Comparison of ENCODE assay signal across 21 cellular contexts in the genomic region with DNA sequence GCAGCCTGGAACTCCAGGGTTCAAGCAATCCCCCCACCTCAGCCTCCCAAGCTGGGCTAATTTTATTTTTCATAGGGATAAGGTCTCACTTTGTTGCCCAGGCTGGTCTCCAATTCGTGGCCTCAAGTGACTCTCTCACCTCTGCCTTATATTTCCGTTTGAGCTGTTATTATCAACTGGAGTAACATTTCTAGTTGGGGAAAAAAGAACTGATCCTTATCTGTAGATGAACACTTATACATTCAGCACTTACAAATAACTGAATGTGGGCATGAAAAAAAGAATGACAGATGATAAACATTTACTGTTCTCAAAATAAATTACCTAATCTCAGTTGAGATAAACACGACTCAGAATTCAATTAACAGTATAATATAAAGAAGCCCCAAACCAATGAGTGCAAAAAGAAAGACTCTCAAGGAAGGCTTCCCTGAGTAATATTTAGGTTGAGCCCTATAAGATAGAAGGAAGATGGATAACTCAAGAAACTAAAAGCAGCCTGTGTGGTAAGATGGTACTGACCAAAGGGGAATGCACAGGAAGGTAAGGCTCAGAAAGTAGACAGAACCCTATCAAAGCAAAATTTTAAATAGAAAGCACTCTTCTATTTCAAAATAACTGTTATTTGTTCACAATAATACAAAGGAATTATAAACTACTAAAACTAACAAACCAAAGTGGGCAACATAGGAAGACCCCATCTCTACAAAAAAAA. TPM values are rescaled to one million over a fixed set of nuclear protein-coding genes. Genes with fewer than 3 reads are reported as not detected.
DNase-seq lines count a peak whose midpoint lies in the region; ATAC-seq and TF ChIP-seq lines count a peak whose summit lies in the region.
"Had no signal": no experiment of that assay in that cellular context is flagged by ENCODE, and none has a peak within 500 bp of the region (broad histone marks: within the 10 kb centered on the region; RNA-seq: fewer than 3 reads in every experiment).

No MANE protein-coding gene starts in this region.

- H3K27me3 Mint-ChIP-seq in activated naive CD8-positive, alpha-beta T cell treated with anti-CD3 and anti-CD28 coated beads, Interleukin-2, amount 50 U/mL, for 24 hours = no peaks in the 10 kb centered on the region

- H3F3A ChIP-seq in SK-N-SH (replicated peaks; ENCODE audit: insufficient read depth) = no peaks in the 10 kb centered on the region

- H3K9me3 ChIP-seq in SK-N-SH (no peaks in the 10 kb centered on the region), parathyroid adenoma (ENCODE audit: control insufficient read depth, low read length) (no peaks in the 10 kb centered on the region)
- H3K9me3 ChIP-seq: upper lobe of right lung had no signal

- H3K27ac ChIP-seq in SK-N-SH (ENCODE audit: low read depth in 2 of 2, low read length in 1 of 2) (peak overlapping the region in 1 of 2 experiments; percentile 11; a peak in 1 of 4 replicates), parathyroid adenoma (no peak overlapping the region)
- H3K27ac ChIP-seq: 22Rv1, upper lobe of right lung, WERI-Rb-1 had no signal

- TF ChIP-seq CTCF in SK-N-SH (IDR thresholded peaks at IDR 0.05) (no peak), parathyroid adenoma (IDR thresholded peaks at IDR 0.05) (no peak)

- H3K4me3 ChIP-seq in SK-N-SH (ENCODE audit: low read depth in 2 of 2, low read length in 1 of 2) (no peak overlapping the region), parathyroid adenoma (ENCODE audit: low read depth, low read length) (no peak overlapping the region)
- H3K4me3 ChIP-seq: upper lobe of right lung had no signal

- no peak for TF ChIP-seq RAD21 in SK-N-SH (IDR thresholded peaks at IDR 0.05; ENCODE audit: low read length)

- WGBS in SK-N-SH (ENCODE audit: low lambda C conversion rate) = 26% methylated on average over 3 of the region's 3 CpGs

- ATAC-seq in SK-N-SH treated with all-trans-retinoic acid at 6 μM for 48 hours = no peak
- ATAC-seq in activated naive CD8-positive, alpha-beta T cell treated with anti-CD3 and anti-CD28 coated beads, Interleukin-2, amount 50 U/mL, for 24 hours = no peak
- ATAC-seq: Right ventricle myocardium inferior, upper lobe of right lung had no signal

- H3K4me3 Mint-ChIP-seq in activated naive CD8-positive, alpha-beta T cell treated with anti-CD3 and anti-CD28 coated beads, Interleukin-2, amount 50 U/mL, for 24 hours = no peak overlapping the region
- H3K4me3 Mint-ChIP-seq: H9 had no signal

- H3K27ac Mint-ChIP-seq in activated naive CD8-positive, alpha-beta T cell treated with anti-CD3 and anti-CD28 coated beads, Interleukin-2, amount 50 U/mL, for 24 hours = peak overlapping the region; percentile 14

- H3K27me3 ChIP-seq in SK-N-SH (ENCODE audit: insufficient read depth) = no peaks in the 10 kb centered on the region
- no peaks in the 10 kb centered on the region for H3K27me3 ChIP-seq in parathyroid adenoma (ENCODE audit: control insufficient read depth, insufficient read depth, low read length)
- H3K27me3 ChIP-seq: upper lobe of right lung had no signal

- H3K79me2 ChIP-seq in SK-N-SH (ENCODE audit: insufficient read depth) (peaks cover 97% of the 10 kb centered on the region), parathyroid adenoma (peaks cover 16% of the 10 kb centered on the region)

- peaks cover 34% of the 10 kb centered on the region for H3K36me3 Mint-ChIP-seq in activated naive CD8-positive, alpha-beta T cell treated with anti-CD3 and anti-CD28 coated beads, Interleukin-2, amount 50 U/mL, for 24 hours (ENCODE audit: low read depth)

- H3K9ac ChIP-seq in SK-N-SH (no peak overlapping the region), parathyroid adenoma (no peak overlapping the region)

- CTCF ChIA-PET in SK-N-SH (lab: Yijun Ruan, JAX) = interaction anchor here (0.8 kb wide), 1 partner anchor 12 kb away, joined by 3 read pairs; no protein-coding TSS in a partner anchor

- H3K4me2 ChIP-seq in SK-N-SH (no peak overlapping the region), parathyroid adenoma (ENCODE audit: low read length) (peak overlapping the region; percentile 37)

- H3K4me1 ChIP-seq in SK-N-SH (ENCODE audit: control insufficient read depth in 1 of 2, insufficient read depth in 2 of 2, low read depth in 1 of 2, low read length in 1 of 2) (peaks cover 0 to 7% of the 10 kb centered on the region in 2 experiments; a peak in 2 of 4 replicates), parathyroid adenoma (no peaks in the 10 kb centered on the region)

- H3K9me3 Mint-ChIP-seq in activated naive CD8-positive, alpha-beta T cell treated with anti-CD3 and anti-CD28 coated beads, Interleukin-2, amount 50 U/mL, for 24 hours = peaks cover 9% of the 10 kb centered on the region
- H3K9me3 Mint-ChIP-seq: H9 had no signal

- H3K36me3 ChIP-seq in SK-N-SH (replicated peaks in 1 of 2; ENCODE audit: control insufficient read depth in 1 of 2, insufficient read depth in 2 of 2, low read length in 1 of 2) = peaks cover 0 to 16% of the 10 kb centered on the region in 2 experiments
- no peaks in the 10 kb centered on the region for H3K36me3 ChIP-seq in parathyroid adenoma (ENCODE audit: control insufficient read depth, insufficient read depth, low read length)
- H3K36me3 ChIP-seq: upper lobe of right lung had no signal

- TF ChIP-seq EP300 in SK-N-SH (IDR thresholded peaks at IDR 0.05; ENCODE audit: borderline replicate concordance in 1 of 2, low read depth in 1 of 2, low read length in 1 of 2) = no peak

- DNase-seq in SK-N-SH (no peak), NCI-H69 (lab: John Stamatoyannopoulos, UW) (peak; percentile 26), NCI-H2227 treated with DMSO at 0.1 percent for 48 hours (lab: John Stamatoyannopoulos, UW) (no peak), NCI-H82 (lab: John Stamatoyannopoulos, UW) (no peak), dedifferentiated amniotic fluid mesenchymal stem cell (ENCODE audit: extremely low spot score) (no peak)
- DNase-seq in activated naive CD8-positive, alpha-beta T cell treated with anti-CD3 and anti-CD28 coated beads, Interleukin-2, amount 50 U/mL, for 24 hours = no peak
- DNase-seq: activated CD4-positive, alpha-beta T cell treated with anti-CD3 and anti-CD28 coated beads, Interleukin-2, amount 50 U/mL, for 4 hours; activated naive CD4-positive, alpha-beta T cell treated with anti-CD3 and anti-CD28 coated beads, Interleukin-2, amount 50 U/mL, for 16 hours; COR-L47; effector memory CD4-positive, alpha-beta T cell; H9; midbrain; NCI-H2107; NCI-H524; T-helper 1 cell; upper lobe of right lung; WERI-Rb-1 had no signal

- peaks cover 72% of the 10 kb centered on the region for H3K4me1 Mint-ChIP-seq in activated naive CD8-positive, alpha-beta T cell treated with anti-CD3 and anti-CD28 coated beads, Interleukin-2, amount 50 U/mL, for 24 hours

- no peak overlapping the region for H2AFZ ChIP-seq in SK-N-SH (ENCODE audit: low read depth)
- no peak overlapping the region for H2AFZ ChIP-seq in parathyroid adenoma

- POLR2A ChIA-PET in SK-N-SH (lab: Yijun Ruan, JAX) = no interaction called here

- H3K9me2 ChIP-seq in SK-N-SH = no peaks in the 10 kb centered on the region

- peaks cover 91% of the 10 kb centered on the region for H4K20me1 ChIP-seq in SK-N-SH (ENCODE audit: insufficient read depth)

TF ChIP-seq in SK-N-SH, 30 proteins besides CTCF, POLR2A, EP300 and RAD21:
- TF ChIP-seq TAF1 (IDR thresholded peaks at IDR 0.05; ENCODE audit: borderline replicate concordance, low read depth, low read length) = no peak
- peak; percentile 61 for TF ChIP-seq GATA2 (CRISPR knock-in tag; IDR thresholded peaks at IDR 0.05)
TF ChIP-seq in SK-N-SH: peak in this region for 1.

TF ChIP-seq in SK-N-SH treated with all-trans-retinoic acid at 6 μM for 48 hours, 23 proteins besides CTCF, POLR2A, EP300 and RAD21 (continues in another document):
- TF ChIP-seq RARB (CRISPR knock-in tag; IDR thresholded peaks at IDR 0.05) (no peak), BACH2 (CRISPR knock-in tag; IDR thresholded peaks at IDR 0.05; ENCODE audit: borderline replicate concordance) (no peak), PPARA (CRISPR knock-in tag; IDR thresholded peaks at IDR 0.05; ENCODE audit: borderline replicate concordance) (no peak), PATZ1 (CRISPR knock-in tag; IDR thresholded peaks at IDR 0.05; ENCODE audit: borderline replicate concordance) (no peak), GLIS3 (CRISPR knock-in tag; IDR thresholded peaks at IDR 0.05) (no peak), TOX (CRISPR knock-in tag; IDR thresholded peaks at IDR 0.05; ENCODE audit: borderline replicate concordance) (no peak)

RNA-seq across cellular contexts. Expression of gene UBE3A, which starts 11.8 kb away (rescaled TPM):
- 9.7 and 11.3 TPM in 2 replicates for polyA plus RNA-seq in SK-N-SH (2012; rRNA removed)
- 11.6 and 18.0 TPM in 2 replicates for polyA plus RNA-seq in SK-N-SH (2012; cell fraction: cytosol; rRNA removed)
- 17.4 and 25.7 TPM in 2 replicates for polyA plus RNA-seq in SK-N-SH (2012; cell fraction: nucleus; rRNA removed)
